Comparison of ENCODE assay signal across 29 cellular contexts in genomic region chr17:62105861-62106260, GRCh38.
"Had no signal": no experiment of that assay in that cellular context is flagged by ENCODE, and none has a peak within 500 bp of the region (broad histone marks: within the 10 kb centered on the region; RNA-seq: fewer than 3 reads in every experiment).

No MANE protein-coding gene starts in this region.

- H3K27ac Mint-ChIP-seq: activated CD4-positive, alpha-beta memory T cell treated with anti-CD3 and anti-CD28 coated beads for 36 hours; activated CD4-positive, alpha-beta T cell treated with anti-CD3 and anti-CD28 coated beads for 36 hours; activated naive CD4-positive, alpha-beta T cell treated with anti-CD3 and anti-CD28 coated beads for 36 hours; activated naive CD4-positive, alpha-beta T cell treated with anti-CD3 and anti-CD28 coated beads, Interleukin-2, amount 50 U/mL, for 72 hours; activated T-helper 1 cell treated with anti-CD3 and anti-CD28 coated beads, Interleukin-12 subunit alpha, Interleukin-12 subunit beta, Interleukin-2, Interleukin-4 antibody, amounts not matched to agents 30 ng/mL and 10 ng/mL and 1 ng/mL, durations not matched to agents 14 hours and 24 hours and 36 hours; T-helper 1 cell treated with Interleukin-12 subunit alpha and Interleukin-12 subunit beta and Interleukin-4 antibody, amounts not matched to agents 30 μg/mL and 1 μg/mL, for 36 hours; T-helper 2 cell treated with Interferon-gamma antibody and Interleukin-4, amounts not matched to agents 5 μg/mL and 100 μg/mL, for 36 hours; WTC11 had no signal

- H3K9me3 ChIP-seq: adrenal gland, SJSA1, SK-N-SH had no signal

- H3K4me3 ChIP-seq: adrenal gland, SJSA1 had no signal

- ATAC-seq: activated CD4-positive, alpha-beta T cell treated with anti-CD3 and anti-CD28 coated beads for 36 hours; activated CD4-positive, CD25-positive, alpha-beta regulatory T cell treated with anti-CD3 and anti-CD28 coated beads, Interleukin-2, amount 50 U/mL, for 24 hours; activated naive CD4-positive, alpha-beta T cell treated with anti-CD3 and anti-CD28 coated beads, Interleukin-2, amount 50 U/mL, for 72 hours; activated T-cell treated with anti-CD3 and anti-CD28 coated beads, Interleukin-2, amount 50 U/mL, for 4 hours; Panc1; WTC11 had no signal

- DNase-seq: activated CD4-positive, alpha-beta memory T cell treated with anti-CD3 and anti-CD28 coated beads for 36 hours; activated CD4-positive, alpha-beta T cell treated with anti-CD3 and anti-CD28 coated beads for 36 hours; activated CD4-positive, alpha-beta T cell treated with anti-CD3 and anti-CD28 coated beads, Interleukin-2, amount 50 U/mL, for 1 hour; activated CD8-positive, alpha-beta memory T cell treated with anti-CD3 and anti-CD28 coated beads, Interleukin-2, amount 50 U/mL, for 4 hours; activated gamma-delta T cell treated with Interleukin-2 at 50 U/mL for 16 hours; activated naive CD4-positive, alpha-beta T cell treated with anti-CD3 and anti-CD28 coated beads for 36 hours; activated T-cell treated with anti-CD3 and anti-CD28 coated beads for 4 hours; activated T-cell treated with anti-CD3 and anti-CD28 coated beads, Interleukin-2, amount 50 U/mL, for 4 hours; adrenal gland; brain microvascular endothelial cell; central memory CD4-positive, alpha-beta T cell; NCI-H1105; NCI-H1436; NCI-H1694; NCI-H1930; NCI-H2081 treated with DMSO at 0.1 percent for 48 hours; NCI-H226; NCI-H524 treated with DMSO at 0.1 percent for 48 hours; RPMI8226; SHP77 treated with DMSO at 0.1 percent for 48 hours; SK-N-SH had no signal

- H3K4me1 ChIP-seq: adrenal gland, SJSA1 had no signal

- H3K4me3 Mint-ChIP-seq: activated CD4-positive, alpha-beta memory T cell treated with anti-CD3 and anti-CD28 coated beads for 36 hours; activated CD4-positive, alpha-beta T cell treated with anti-CD3 and anti-CD28 coated beads for 36 hours; activated naive CD4-positive, alpha-beta T cell treated with anti-CD3 and anti-CD28 coated beads for 36 hours; activated T-cell treated with anti-CD3 and anti-CD28 coated beads, Interleukin-2, amount 50 U/mL, for 4 hours; activated T-helper 1 cell treated with anti-CD3 and anti-CD28 coated beads, Interleukin-12 subunit alpha, Interleukin-12 subunit beta, Interleukin-2, Interleukin-4 antibody, amounts not matched to agents 30 ng/mL and 10 ng/mL and 1 ng/mL, durations not matched to agents 14 hours and 24 hours and 36 hours; T-helper 1 cell treated with Interleukin-12 subunit alpha and Interleukin-12 subunit beta and Interleukin-4 antibody, amounts not matched to agents 30 μg/mL and 1 μg/mL, for 36 hours; T-helper 2 cell treated with Interferon-gamma antibody and Interleukin-4, amounts not matched to agents 5 μg/mL and 100 μg/mL, for 36 hours; WTC11 had no signal

- H3K4me1 Mint-ChIP-seq: activated CD4-positive, alpha-beta T cell treated with anti-CD3 and anti-CD28 coated beads for 36 hours had no signal

- H3K36me3 Mint-ChIP-seq: activated CD4-positive, alpha-beta memory T cell treated with anti-CD3 and anti-CD28 coated beads for 36 hours; activated naive CD4-positive, alpha-beta T cell treated with anti-CD3 and anti-CD28 coated beads, Interleukin-2, amount 50 U/mL, for 72 hours; WTC11 had no signal

- H3K9ac ChIP-seq: SK-N-SH had no signal

- H3K4me2 ChIP-seq: SK-N-SH had no signal

- H3K27me3 Mint-ChIP-seq: activated CD4-positive, alpha-beta T cell treated with anti-CD3 and anti-CD28 coated beads for 36 hours had no signal

- H3K9me3 Mint-ChIP-seq: activated CD4-positive, alpha-beta memory T cell treated with anti-CD3 and anti-CD28 coated beads for 36 hours; activated naive CD4-positive, alpha-beta T cell treated with anti-CD3 and anti-CD28 coated beads for 36 hours; activated naive CD4-positive, alpha-beta T cell treated with anti-CD3 and anti-CD28 coated beads, Interleukin-2, amount 50 U/mL, for 72 hours; activated T-cell treated with anti-CD3 and anti-CD28 coated beads, Interleukin-2, amount 50 U/mL, for 4 hours; activated T-helper 1 cell treated with anti-CD3 and anti-CD28 coated beads, Interleukin-12 subunit alpha, Interleukin-12 subunit beta, Interleukin-2, Interleukin-4 antibody, amounts not matched to agents 30 ng/mL and 10 ng/mL and 1 ng/mL, durations not matched to agents 14 hours and 24 hours and 36 hours; T-helper 1 cell treated with Interleukin-12 subunit alpha and Interleukin-12 subunit beta and Interleukin-4 antibody, amounts not matched to agents 30 μg/mL and 1 μg/mL, for 36 hours; T-helper 2 cell treated with Interferon-gamma antibody and Interleukin-4, amounts not matched to agents 5 μg/mL and 100 μg/mL, for 36 hours; WTC11 had no signal

- H3K27me3 ChIP-seq: adrenal gland had no signal

- H3K36me3 ChIP-seq: adrenal gland, brain microvascular endothelial cell, SJSA1 had no signal

- H3K27ac ChIP-seq: adrenal gland, brain microvascular endothelial cell, SJSA1 had no signal
